Comparison of ENCODE assay signal across 22 cellular contexts in the genomic region with DNA sequence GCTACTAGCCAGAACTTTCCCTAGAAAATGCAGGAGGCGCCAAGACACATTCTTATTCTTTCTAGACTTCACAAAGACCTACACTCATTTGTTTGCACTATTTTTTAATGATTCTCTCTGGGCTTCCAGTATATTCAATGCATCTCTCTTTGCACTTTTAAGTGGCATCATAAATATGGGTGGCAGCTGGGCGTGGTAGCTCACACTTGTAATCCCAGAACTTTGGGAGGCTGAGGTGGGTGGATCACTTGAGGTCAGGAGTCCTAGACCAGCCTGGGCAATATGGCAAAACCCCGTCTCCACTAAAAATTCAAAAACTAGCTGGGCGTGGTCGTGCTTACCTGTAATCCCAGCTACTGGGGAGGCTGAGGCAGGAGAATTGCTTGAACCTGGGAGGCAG. TPM values are rescaled to one million over a fixed set of nuclear protein-coding genes. Genes with fewer than 3 reads are reported as not detected.
"Had no signal": no experiment of that assay in that cellular context is flagged by ENCODE, and none has a peak within 500 bp of the region (broad histone marks: within the 10 kb centered on the region; RNA-seq: fewer than 3 reads in every experiment).

No MANE protein-coding gene starts in this region.

- H3K4me3 ChIP-seq: coronary artery, dorsolateral prefrontal cortex, esophagus muscularis mucosa, gastroesophageal sphincter, heart left ventricle, hepatocyte, left lung, lower lobe of right lung had no signal

- H3K4me1 ChIP-seq: esophagus muscularis mucosa, foreskin keratinocyte, gastroesophageal sphincter, heart left ventricle, left lung, lower lobe of right lung had no signal

- H3K36me3 Mint-ChIP-seq: mesothelial cell of epicardium had no signal

- H3K27ac Mint-ChIP-seq: immature natural killer cell, mesothelial cell of epicardium had no signal

- H3K27me3 ChIP-seq: esophagus muscularis mucosa, hepatocyte, left lung had no signal

- DNase-seq: dermis blood vessel endothelial cell; dorsolateral prefrontal cortex; effector CD4-positive, alpha-beta T cell; effector memory CD4-positive, alpha-beta T cell; foreskin keratinocyte; heart left ventricle; hypothalamus; immature natural killer cell; islet precursor cell; kidney; kidney glomerular epithelial cell; left lung; left ventricle myocardium superior; lower lobe of right lung; mesenchymal stem cell had no signal

- H3K4me3 Mint-ChIP-seq: immature natural killer cell, mesothelial cell of epicardium had no signal

- H3K27ac ChIP-seq: coronary artery, dorsolateral prefrontal cortex, esophagus muscularis mucosa, foreskin keratinocyte, gastroesophageal sphincter, heart left ventricle, hepatocyte, left lung, lower lobe of right lung had no signal

- H3K36me3 ChIP-seq: esophagus muscularis mucosa, gastroesophageal sphincter, heart left ventricle, left lung, lower lobe of right lung had no signal

- ATAC-seq: foreskin keratinocyte, gastroesophageal sphincter, heart left ventricle, left lung, left ventricle myocardium superior, lower lobe of right lung had no signal

- H3K4me1 Mint-ChIP-seq: immature natural killer cell, mesothelial cell of epicardium had no signal

RNA-seq across cellular contexts. Expression of a gene that starts 5.6 kb away (rescaled TPM):
- total RNA-seq: endothelial cell of umbilical vein, foreskin keratinocyte, left ventricle myocardium superior, lung microvascular endothelial cell, mesothelial cell of epicardium had no signal
